Comparison of ENCODE assay signal across 20 cellular contexts in the genomic region with DNA sequence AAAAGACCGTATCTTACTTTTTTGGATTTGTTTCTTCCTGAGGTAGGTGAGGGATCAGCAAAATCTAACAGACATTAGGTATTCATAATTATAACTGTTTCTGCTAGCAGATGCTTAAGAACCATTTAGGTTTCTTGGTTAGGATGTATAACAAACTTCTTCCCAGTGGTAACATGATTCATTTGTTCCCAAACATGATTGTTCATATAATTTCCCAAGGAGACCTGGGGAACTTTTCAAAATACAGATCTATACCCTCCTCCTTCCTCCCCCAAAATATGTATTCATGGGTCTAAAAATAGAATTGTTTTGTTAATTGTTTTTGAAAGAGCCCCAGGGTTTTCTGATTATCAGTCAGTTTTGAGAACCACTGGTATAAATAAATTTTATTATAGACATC.
"Had no signal": no experiment of that assay in that cellular context is flagged by ENCODE, and none has a peak within 500 bp of the region (broad histone marks: within the 10 kb centered on the region; RNA-seq: fewer than 3 reads in every experiment).

No MANE protein-coding gene starts in this region.

- H3K4me1 ChIP-seq: prostate gland, right atrium auricular region had no signal

- H3K4me3 Mint-ChIP-seq: activated CD4-positive, alpha-beta memory T cell treated with anti-CD3 and anti-CD28 coated beads for 36 hours; activated CD4-positive, alpha-beta T cell treated with anti-CD3 and anti-CD28 coated beads for 36 hours; activated naive CD4-positive, alpha-beta T cell treated with anti-CD3 and anti-CD28 coated beads for 36 hours; activated T-helper 17 cell treated with anti-CD3 and anti-CD28 coated beads, Interleukin-2, amount 50 U/mL, for 72 hours; dendritic cell treated with granulocyte-macrophage colony-stimulating factor and Interleukin-4, amounts not matched to agents 40 ng/mL and 50 ng/mL, for 4 days had no signal

- DNase-seq: activated CD4-positive, alpha-beta memory T cell treated with anti-CD3 and anti-CD28 coated beads for 36 hours; activated CD4-positive, alpha-beta T cell treated with anti-CD3 and anti-CD28 coated beads for 36 hours; activated naive CD4-positive, alpha-beta T cell treated with anti-CD3 and anti-CD28 coated beads for 36 hours; activated T-cell treated with anti-CD3 and anti-CD28 coated beads for 4 hours; effector memory CD4-positive, alpha-beta T cell; esophagus squamous epithelium; foreskin keratinocyte; kidney; small intestine; stimulated activated CD4-positive, alpha-beta T cell treated with anti-CD3 and anti-CD28 coated beads, Interleukin-15, amount 100 ng/mL, for 24 hours; stimulated activated CD4-positive, alpha-beta T cell treated with anti-CD3 and anti-CD28 coated beads, Interleukin-4, amount 100 ng/mL, for 1 hour; upper lobe of left lung; WERI-Rb-1 had no signal

- ATAC-seq: activated CD4-positive, alpha-beta T cell treated with anti-CD3 and anti-CD28 coated beads for 36 hours; activated T-helper 17 cell treated with anti-CD3 and anti-CD28 coated beads, Interleukin-2, amount 50 U/mL, for 72 hours; foreskin keratinocyte; left lobe of liver had no signal

- H3K27me3 Mint-ChIP-seq: activated CD4-positive, alpha-beta memory T cell treated with anti-CD3 and anti-CD28 coated beads for 36 hours; activated CD4-positive, alpha-beta T cell treated with anti-CD3 and anti-CD28 coated beads for 36 hours; activated T-helper 17 cell treated with anti-CD3 and anti-CD28 coated beads, Interleukin-2, amount 50 U/mL, for 72 hours; dendritic cell treated with granulocyte-macrophage colony-stimulating factor and Interleukin-4, amounts not matched to agents 40 ng/mL and 50 ng/mL, for 4 days had no signal

- H3K4me3 ChIP-seq: esophagus squamous epithelium, lung, prostate gland, right atrium auricular region, thoracic aorta, upper lobe of left lung had no signal

- H3K27me3 ChIP-seq: esophagus squamous epithelium, foreskin keratinocyte, right atrium auricular region, upper lobe of left lung had no signal

- H3K27ac Mint-ChIP-seq: activated CD4-positive, alpha-beta memory T cell treated with anti-CD3 and anti-CD28 coated beads for 36 hours; activated CD4-positive, alpha-beta T cell treated with anti-CD3 and anti-CD28 coated beads for 36 hours; activated T-helper 17 cell treated with anti-CD3 and anti-CD28 coated beads, Interleukin-2, amount 50 U/mL, for 72 hours; dendritic cell treated with granulocyte-macrophage colony-stimulating factor and Interleukin-4, amounts not matched to agents 40 ng/mL and 50 ng/mL, for 4 days had no signal

- H3K9me3 ChIP-seq: prostate gland had no signal

- H3K36me3 ChIP-seq: prostate gland had no signal
